Comparison of ENCODE assay signal across 1 cellular context in genomic region chr16:30609928-30610839, GRCh38.
A peak's percentile ranks its signal among the peaks of the same experiment; 100 is the strongest.
TF ChIP-seq lines count a peak whose summit lies in the region.

ZNF689 (minus strand) TSS chr16:30610389; CDS start chr16:30610041, 348 bp downstream.

TF ChIP-seq in HepG2, 621 proteins besides CTCF, POLR2A, EP300 and RAD21 (continued from another document and continues in another):
- peak; percentile 66; the same call in 1 of the 2 replicates for TF ChIP-seq SIX1 (CRISPR knock-in tag; IDR thresholded peaks at IDR 0.05; ENCODE audit: borderline replicate concordance)
- peak; percentile 73 for TF ChIP-seq HMG20A (CRISPR knock-in tag; IDR thresholded peaks at IDR 0.05; ENCODE audit: borderline replicate concordance)
- TF ChIP-seq PHF5A (CRISPR knock-in tag; IDR thresholded peaks at IDR 0.05; ENCODE audit: low read depth, unreplicated experiment): peak; percentile 81
- TF ChIP-seq TBP (CRISPR knock-in tag; IDR thresholded peaks at IDR 0.05): 0 out of 2 replicates have a peak, but pooled peaks have one; percentile 45
- TF ChIP-seq, protein P1, sequence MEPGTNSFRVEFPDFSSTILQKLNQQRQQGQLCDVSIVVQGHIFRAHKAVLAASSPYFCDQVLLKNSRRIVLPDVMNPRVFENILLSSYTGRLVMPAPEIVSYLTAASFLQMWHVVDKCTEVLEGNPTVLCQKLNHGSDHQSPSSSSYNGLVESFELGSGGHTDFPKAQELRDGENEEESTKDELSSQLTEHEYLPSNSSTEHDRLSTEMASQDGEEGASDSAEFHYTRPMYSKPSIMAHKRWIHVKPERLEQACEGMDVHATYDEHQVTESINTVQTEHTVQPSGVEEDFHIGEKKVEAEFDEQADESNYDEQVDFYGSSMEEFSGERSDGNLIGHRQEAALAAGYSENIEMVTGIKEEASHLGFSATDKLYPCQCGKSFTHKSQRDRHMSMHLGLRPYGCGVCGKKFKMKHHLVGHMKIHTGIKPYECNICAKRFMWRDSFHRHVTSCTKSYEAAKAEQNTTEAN (CRISPR knock-in tag; conservative IDR thresholded peaks at IDR 0.05): peak; percentile 62; the same call in 1 of the 2 replicates
- peak; percentile 91 for TF ChIP-seq ZNF607 (CRISPR knock-in tag; IDR thresholded peaks at IDR 0.05; ENCODE audit: borderline replicate concordance)
- TF ChIP-seq ZNF3 (CRISPR knock-in tag; IDR thresholded peaks at IDR 0.05): no peak
- peak; percentile 53 for TF ChIP-seq XRCC5 (optimal IDR thresholded peaks at IDR 0.05; ENCODE audit: low read length)
- TF ChIP-seq MTA3 (CRISPR knock-in tag; IDR thresholded peaks at IDR 0.05): 0 out of 2 replicates have a peak, but pooled peaks have one; percentile 64
- TF ChIP-seq ZNF496 (CRISPR knock-in tag; IDR thresholded peaks at IDR 0.05; ENCODE audit: insufficient replicate concordance): no peak
- TF ChIP-seq TARDBP (CRISPR knock-in tag; IDR thresholded peaks at IDR 0.05): peak; percentile 88
- TF ChIP-seq TFDP2 (CRISPR knock-in tag; IDR thresholded peaks at IDR 0.05): peak; percentile 99
- peak; percentile 94 for TF ChIP-seq NAIF1 (CRISPR knock-in tag; IDR thresholded peaks at IDR 0.05; ENCODE audit: borderline replicate concordance)
- TF ChIP-seq AHDC1 (CRISPR knock-in tag; IDR thresholded peaks at IDR 0.05; ENCODE audit: borderline replicate concordance): peak; percentile 82; the same call in 1 of the 2 replicates
- TF ChIP-seq, protein P2, sequence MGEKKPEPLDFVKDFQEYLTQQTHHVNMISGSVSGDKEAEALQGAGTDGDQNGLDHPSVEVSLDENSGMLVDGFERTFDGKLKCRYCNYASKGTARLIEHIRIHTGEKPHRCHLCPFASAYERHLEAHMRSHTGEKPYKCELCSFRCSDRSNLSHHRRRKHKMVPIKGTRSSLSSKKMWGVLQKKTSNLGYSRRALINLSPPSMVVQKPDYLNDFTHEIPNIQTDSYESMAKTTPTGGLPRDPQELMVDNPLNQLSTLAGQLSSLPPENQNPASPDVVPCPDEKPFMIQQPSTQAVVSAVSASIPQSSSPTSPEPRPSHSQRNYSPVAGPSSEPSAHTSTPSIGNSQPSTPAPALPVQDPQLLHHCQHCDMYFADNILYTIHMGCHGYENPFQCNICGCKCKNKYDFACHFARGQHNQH (CRISPR knock-in tag; IDR thresholded peaks at IDR 0.05): no peak; the same call in none of the 2 replicates
- TF ChIP-seq FOXA3 (CRISPR knock-in tag; IDR thresholded peaks at IDR 0.05): peak; percentile 45
- 0 out of 2 replicates have a peak, but pooled peaks have one; percentile 79 for TF ChIP-seq CC2D1A (CRISPR knock-in tag; IDR thresholded peaks at IDR 0.05)
- peak; percentile 100 for TF ChIP-seq PHF8 (CRISPR knock-in tag; IDR thresholded peaks at IDR 0.05)
- TF ChIP-seq ZEB1 (IDR thresholded peaks at IDR 0.05; ENCODE audit: insufficient replicate concordance, low read depth): peak; percentile 64
- TF ChIP-seq FIP1L1 (IDR thresholded peaks at IDR 0.05; ENCODE audit: borderline replicate concordance, insufficient read depth, low read depth, low read length): no peak
- TF ChIP-seq ZNF816 (CRISPR knock-in tag; IDR thresholded peaks at IDR 0.05; ENCODE audit: borderline replicate concordance): peak; percentile 91
- TF ChIP-seq, protein P3, sequence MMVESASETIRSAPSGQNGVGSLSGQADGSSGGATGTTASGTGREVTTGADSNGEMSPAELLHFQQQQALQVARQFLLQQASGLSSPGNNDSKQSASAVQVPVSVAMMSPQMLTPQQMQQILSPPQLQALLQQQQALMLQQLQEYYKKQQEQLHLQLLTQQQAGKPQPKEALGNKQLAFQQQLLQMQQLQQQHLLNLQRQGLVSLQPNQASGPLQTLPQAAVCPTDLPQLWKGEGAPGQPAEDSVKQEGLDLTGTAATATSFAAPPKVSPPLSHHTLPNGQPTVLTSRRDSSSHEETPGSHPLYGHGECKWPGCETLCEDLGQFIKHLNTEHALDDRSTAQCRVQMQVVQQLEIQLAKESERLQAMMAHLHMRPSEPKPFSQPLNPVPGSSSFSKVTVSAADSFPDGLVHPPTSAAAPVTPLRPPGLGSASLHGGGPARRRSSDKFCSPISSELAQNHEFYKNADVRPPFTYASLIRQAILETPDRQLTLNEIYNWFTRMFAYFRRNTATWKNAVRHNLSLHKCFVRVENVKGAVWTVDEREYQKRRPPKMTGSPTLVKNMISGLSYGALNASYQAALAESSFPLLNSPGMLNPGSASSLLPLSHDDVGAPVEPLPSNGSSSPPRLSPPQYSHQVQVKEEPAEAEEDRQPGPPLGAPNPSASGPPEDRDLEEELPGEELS (CRISPR knock-in tag; IDR thresholded peaks at IDR 0.05): peak; percentile 68
- peak; percentile 1; the same call in 1 of the 2 replicates for TF ChIP-seq MED13 (CRISPR knock-in tag; IDR thresholded peaks at IDR 0.05)
- no peak for TF ChIP-seq NBN (conservative IDR thresholded peaks at IDR 0.05)
- TF ChIP-seq, protein P4, sequence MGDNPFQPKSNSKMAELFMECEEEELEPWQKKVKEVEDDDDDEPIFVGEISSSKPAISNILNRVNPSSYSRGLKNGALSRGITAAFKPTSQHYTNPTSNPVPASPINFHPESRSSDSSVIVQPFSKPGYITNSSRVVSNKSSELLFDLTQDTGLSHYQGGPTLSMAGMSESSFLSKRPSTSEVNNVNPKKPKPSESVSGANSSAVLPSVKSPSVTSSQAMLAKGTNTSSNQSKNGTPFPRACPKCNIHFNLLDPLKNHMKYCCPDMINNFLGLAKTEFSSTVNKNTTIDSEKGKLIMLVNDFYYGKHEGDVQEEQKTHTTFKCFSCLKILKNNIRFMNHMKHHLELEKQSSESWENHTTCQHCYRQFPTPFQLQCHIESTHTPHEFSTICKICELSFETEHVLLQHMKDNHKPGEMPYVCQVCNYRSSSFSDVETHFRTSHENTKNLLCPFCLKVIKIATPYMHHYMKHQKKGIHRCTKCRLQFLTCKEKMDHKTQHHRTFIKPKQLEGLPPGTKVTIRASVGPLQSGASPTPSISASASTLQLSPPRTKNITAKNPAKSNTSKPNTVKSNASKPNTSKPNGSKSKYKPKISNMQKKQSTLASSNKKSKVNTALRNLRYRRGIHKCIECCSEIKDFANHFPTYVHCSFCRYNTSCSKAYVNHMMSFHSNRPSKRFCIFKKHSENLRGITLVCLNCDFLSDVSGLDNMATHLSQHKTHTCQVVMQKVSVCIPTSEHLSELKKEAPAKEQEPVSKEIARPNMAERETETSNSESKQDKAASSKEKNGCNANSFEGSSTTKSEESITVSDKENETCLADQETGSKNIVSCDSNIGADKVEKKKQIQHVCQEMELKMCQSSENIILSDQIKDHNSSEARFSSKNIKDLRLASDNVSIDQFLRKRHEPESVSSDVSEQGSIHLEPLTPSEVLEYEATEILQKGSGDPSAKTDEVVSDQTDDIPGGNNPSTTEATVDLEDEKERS (CRISPR knock-in tag; IDR thresholded peaks at IDR 0.05): peak; percentile 92
- TF ChIP-seq ZNF282 (IDR thresholded peaks at IDR 0.05; ENCODE audit: partially characterized antibody): no peak
- TF ChIP-seq PCBP1 (IDR thresholded peaks at IDR 0.05; ENCODE audit: borderline replicate concordance, low read depth, low read length): peak; percentile 78
- peak; percentile 40; the same call in 1 of the 2 replicates for TF ChIP-seq PITX1 (CRISPR knock-in tag; IDR thresholded peaks at IDR 0.05)
- TF ChIP-seq, protein P5, sequence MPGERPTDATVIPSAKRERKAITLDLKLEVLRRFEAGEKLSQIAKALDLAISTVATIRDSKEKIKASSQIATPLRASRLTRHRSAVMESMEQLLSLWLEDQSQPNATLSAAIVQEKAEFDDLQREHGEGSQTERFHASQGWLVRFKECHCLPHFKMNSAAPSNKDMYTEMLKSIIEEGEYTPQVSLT (CRISPR knock-in tag; IDR thresholded peaks at IDR 0.05; ENCODE audit: borderline replicate concordance, low read depth): no peak
- TF ChIP-seq ATF1 (CRISPR knock-in tag; IDR thresholded peaks at IDR 0.05): peak; percentile 91
- TF ChIP-seq HOXA3 (CRISPR knock-in tag; IDR thresholded peaks at IDR 0.05): peak; percentile 99
- peak; percentile 99 for TF ChIP-seq ZNF407 (CRISPR knock-in tag; IDR thresholded peaks at IDR 0.05; ENCODE audit: not compliant biosample characterization)
